ENCODE assay signal across 21 cellular contexts in genomic region chr9:135349963-135350360, GRCh38.
DNase-seq lines count a peak whose midpoint lies in the region; ATAC-seq lines count a peak whose summit lies in the region.
"Had no signal": no experiment of that assay in that cellular context is flagged by ENCODE, and none has a peak within 500 bp of the region (broad histone marks: within the 10 kb centered on the region; RNA-seq: fewer than 3 reads in every experiment).

No MANE protein-coding gene starts in this region.

- DNase-seq in NCI-H1105 treated with DMSO at 0.1 percent for 48 hours (lab: John Stamatoyannopoulos, UW): peak; percentile 35
- DNase-seq in SK-N-MC (ENCODE audit: low read depth, low spot score): no peak
- no peak for DNase-seq in activated effector memory CD4-positive, alpha-beta T cell treated with anti-CD3 and anti-CD28 coated beads, Interleukin-2, amount 50 U/mL, for 16 hours
- no peak for DNase-seq in G401 (ENCODE audit: low spot score)
- DNase-seq: Calu3; CD8-positive, alpha-beta memory T cell; DMS153; IMR-90; KG1; MG63; NCI-H1436; NCI-H187; NCI-H2081 treated with DMSO at 0.1 percent for 48 hours; NCI-H2227 treated with DMSO at 0.1 percent for 48 hours; SHP77; T-helper 1 cell had no signal

- H3K4me3 ChIP-seq in BLaER1: no peak overlapping the region
- no peak overlapping the region for H3K4me3 ChIP-seq in BLaER1 treated with 17β-estradiol and CSF1 and Interleukin-3, amounts not matched to agents 10 nM and 100 nM
- H3K4me3 ChIP-seq in SK-N-MC: no peak overlapping the region; the same call in 1 of the 2 replicates
- H3K4me3 ChIP-seq: MG63 had no signal

- H3K27ac ChIP-seq in BLaER1 (peak overlapping the region; percentile 1; the same call in 1 of the 2 replicates), SK-N-MC (peak overlapping the region; percentile 56; the same call in 1 of the 2 replicates)
- H3K27ac ChIP-seq in BLaER1 treated with 17β-estradiol and CSF1 and Interleukin-3, amounts not matched to agents 10 nM and 100 nM: no peak overlapping the region

- ATAC-seq in GM21825 (IDR thresholded peaks at IDR 0.05; ENCODE audit: unreplicated experiment) (no peak), GM19035 (IDR thresholded peaks at IDR 0.05; ENCODE audit: unreplicated experiment) (no peak)
- ATAC-seq: HCT116 had no signal

- peaks cover 19% of the 10 kb centered on the region; the same call in 1 of the 2 replicates for H4K20me1 ChIP-seq in BLaER1
- peaks cover 0 to 59% (median 12%) of the 10 kb centered on the region in 11 experiments; a peak in 13 of 22 replicates for H4K20me1 ChIP-seq in BLaER1 treated with 17β-estradiol and CSF1 and Interleukin-3, amounts not matched to agents 10 nM and 100 nM

- in situ Hi-C loops in G401 (cut with HindIII; ENCODE audit: low sequenced_read_pairs): no loop called here

- H3K4me1 ChIP-seq in BLaER1: peaks cover 17% of the 10 kb centered on the region
- H3K4me1 ChIP-seq in BLaER1 treated with 17β-estradiol and CSF1 and Interleukin-3, amounts not matched to agents 10 nM and 100 nM: peaks cover 13 to 20% (median 16%) of the 10 kb centered on the region in 10 experiments

- H3K4me2 ChIP-seq in BLaER1: peak overlapping the region; percentile 81
- peak overlapping the region; percentile 56 to 89 (median 77) for H3K4me2 ChIP-seq in BLaER1 treated with 17β-estradiol and CSF1 and Interleukin-3, amounts not matched to agents 10 nM and 100 nM

- H3K27me3 ChIP-seq in BLaER1: no peaks in the 10 kb centered on the region
- H3K27me3 ChIP-seq in BLaER1 treated with 17β-estradiol and CSF1 and Interleukin-3, amounts not matched to agents 10 nM and 100 nM: peaks cover 0 to 8% (median 0%) of the 10 kb centered on the region in 11 experiments; a peak in 2 of 22 replicates
- H3K27me3 ChIP-seq: MG63 had no signal

- H3K9me3 ChIP-seq in BLaER1 (no peaks in the 10 kb centered on the region), SK-N-MC (ENCODE audit: low read depth, low read length) (no peaks in the 10 kb centered on the region)
- peaks cover 0 to 5% (median 0%) of the 10 kb centered on the region in 11 experiments; a peak in 1 of 22 replicates for H3K9me3 ChIP-seq in BLaER1 treated with 17β-estradiol and CSF1 and Interleukin-3, amounts not matched to agents 10 nM and 100 nM (replicated peaks in 1 of 11)
- H3K9me3 ChIP-seq: MG63 had no signal

- no peak overlapping the region for H3K9ac ChIP-seq in BLaER1
- 0 out of 22 replicates have a peak overlapping the region, but pooled peaks of 2 of the 11 experiments have one; percentile 9 to 29 for H3K9ac ChIP-seq in BLaER1 treated with 17β-estradiol and CSF1 and Interleukin-3, amounts not matched to agents 10 nM and 100 nM
- H3K9ac ChIP-seq in SK-N-MC (ENCODE audit: insufficient read length): no peak overlapping the region

- H3K36me3 ChIP-seq in BLaER1: no peaks in the 10 kb centered on the region
- no peaks in the 10 kb centered on the region for H3K36me3 ChIP-seq in BLaER1 treated with 17β-estradiol and CSF1 and Interleukin-3, amounts not matched to agents 10 nM and 100 nM
- no peaks in the 10 kb centered on the region for H3K36me3 ChIP-seq in SK-N-MC (ENCODE audit: insufficient read depth, low read length)
- H3K36me3 ChIP-seq: MG63 had no signal

Comparison
In these comparisons a context has a peak if more than half of its experiments do, and no peak if none do; other contexts are left out.
1. H3K27ac ChIP-seq: peak in BLaER1 (single experiment) and SK-N-MC (single experiment); none in BLaER1 treated with 17β-estradiol and CSF1 and Interleukin-3, amounts not matched to agents 10 nM and 100 nM (0 of 11).